ENCODE assay signal across 18 cellular contexts in the genomic region with DNA sequence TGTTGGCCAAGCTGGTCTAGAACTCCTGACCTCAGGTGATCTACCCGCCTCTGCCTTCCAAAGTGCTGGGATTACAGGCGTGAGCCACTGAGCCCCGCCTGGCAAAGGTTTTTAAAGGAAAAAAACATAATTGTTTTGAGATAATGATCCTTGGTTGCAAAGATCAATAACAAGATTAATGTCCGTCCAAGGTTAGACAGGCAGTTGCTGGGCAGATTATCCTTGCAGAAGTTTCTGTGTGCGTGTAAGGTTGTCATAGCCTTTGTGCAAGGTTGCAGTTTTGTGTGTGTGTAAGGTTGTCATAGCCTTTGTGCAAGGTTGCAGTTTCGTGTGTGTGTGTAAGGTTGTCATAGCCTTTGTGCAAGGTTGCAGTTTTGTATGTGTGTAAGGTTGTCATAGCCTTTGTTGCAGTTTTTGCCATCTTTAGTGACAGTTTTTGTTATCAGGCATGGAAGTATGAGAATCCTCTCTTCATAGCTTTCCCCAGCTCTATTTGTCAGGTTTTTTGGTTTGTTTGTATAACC.
"Had no signal": no experiment of that assay in that cellular context is flagged by ENCODE, and none has a peak within 500 bp of the region (broad histone marks: within the 10 kb centered on the region; RNA-seq: fewer than 3 reads in every experiment).

No MANE protein-coding gene starts in this region.

- H3K36me3 ChIP-seq: uterus had no signal

- H3K27ac Mint-ChIP-seq: activated CD8-positive, alpha-beta T cell treated with anti-CD3 and anti-CD28 coated beads, Interleukin-2, amount 10 ng/mL, durations not matched to agents 7 days and 5 days; activated naive CD8-positive, alpha-beta T cell treated with anti-CD3 and anti-CD28 coated beads for 36 hours; stimulated activated effector memory CD8-positive, alpha-beta T cell treated with anti-CD3 and anti-CD28 coated beads, Interleukin-12 subunit alpha, Interleukin-12 subunit beta, amount 100 ng/mL, for 72 hours had no signal

- H3K4me3 Mint-ChIP-seq: activated CD8-positive, alpha-beta T cell treated with anti-CD3 and anti-CD28 coated beads, Interleukin-2, amount 10 ng/mL, durations not matched to agents 7 days and 5 days; activated naive CD8-positive, alpha-beta T cell treated with anti-CD3 and anti-CD28 coated beads for 36 hours; central memory CD8-positive, alpha-beta T cell; stimulated activated effector memory CD8-positive, alpha-beta T cell treated with anti-CD3 and anti-CD28 coated beads, Interleukin-12 subunit alpha, Interleukin-12 subunit beta, amount 100 ng/mL, for 72 hours had no signal

- H3K27me3 ChIP-seq: body of pancreas, esophagus muscularis mucosa, uterus had no signal

- DNase-seq: activated CD4-positive, alpha-beta T cell treated with anti-CD3 and anti-CD28 coated beads for 4 hours; activated CD8-positive, alpha-beta memory T cell treated with anti-CD3 and anti-CD28 coated beads, Interleukin-2, amount 50 U/mL, for 4 hours; activated CD8-positive, alpha-beta T cell treated with anti-CD3 and anti-CD28 coated beads, Interleukin-2, amount 10 ng/mL, durations not matched to agents 7 days and 5 days; activated gamma-delta T cell; activated naive CD8-positive, alpha-beta T cell treated with anti-CD3 and anti-CD28 coated beads for 36 hours; activated T-cell treated with anti-CD3 and anti-CD28 coated beads, Interleukin-2, amount 50 U/mL, for 48 hours; amygdala; body of pancreas; hippocampal formation; mucosa of descending colon; naive thymus-derived CD4-positive, alpha-beta T cell; uterus had no signal

- FAIRE-seq: keratinocyte had no signal

- ATAC-seq: activated CD8-positive, alpha-beta T cell treated with anti-CD3 and anti-CD28 coated beads, Interleukin-2, amount 10 ng/mL, durations not matched to agents 7 days and 5 days; body of pancreas; left lobe of liver; mucosa of descending colon; naive thymus-derived CD4-positive, alpha-beta T cell; stimulated activated effector memory CD8-positive, alpha-beta T cell treated with anti-CD3 and anti-CD28 coated beads, Interleukin-12 subunit alpha, Interleukin-12 subunit beta, amount 100 ng/mL, for 72 hours had no signal

- H3K27me3 Mint-ChIP-seq: activated naive CD8-positive, alpha-beta T cell treated with anti-CD3 and anti-CD28 coated beads for 36 hours; central memory CD8-positive, alpha-beta T cell; naive thymus-derived CD4-positive, alpha-beta T cell had no signal

- H3K9me3 Mint-ChIP-seq: activated naive CD8-positive, alpha-beta T cell treated with anti-CD3 and anti-CD28 coated beads for 36 hours; central memory CD8-positive, alpha-beta T cell; stimulated activated effector memory CD8-positive, alpha-beta T cell treated with anti-CD3 and anti-CD28 coated beads, Interleukin-12 subunit alpha, Interleukin-12 subunit beta, amount 100 ng/mL, for 72 hours had no signal

- H3K4me3 ChIP-seq: body of pancreas, coronary artery, esophagus muscularis mucosa, mucosa of descending colon, uterus had no signal
